22 cellular contexts compared by ENCODE assay signal in the genomic region with DNA sequence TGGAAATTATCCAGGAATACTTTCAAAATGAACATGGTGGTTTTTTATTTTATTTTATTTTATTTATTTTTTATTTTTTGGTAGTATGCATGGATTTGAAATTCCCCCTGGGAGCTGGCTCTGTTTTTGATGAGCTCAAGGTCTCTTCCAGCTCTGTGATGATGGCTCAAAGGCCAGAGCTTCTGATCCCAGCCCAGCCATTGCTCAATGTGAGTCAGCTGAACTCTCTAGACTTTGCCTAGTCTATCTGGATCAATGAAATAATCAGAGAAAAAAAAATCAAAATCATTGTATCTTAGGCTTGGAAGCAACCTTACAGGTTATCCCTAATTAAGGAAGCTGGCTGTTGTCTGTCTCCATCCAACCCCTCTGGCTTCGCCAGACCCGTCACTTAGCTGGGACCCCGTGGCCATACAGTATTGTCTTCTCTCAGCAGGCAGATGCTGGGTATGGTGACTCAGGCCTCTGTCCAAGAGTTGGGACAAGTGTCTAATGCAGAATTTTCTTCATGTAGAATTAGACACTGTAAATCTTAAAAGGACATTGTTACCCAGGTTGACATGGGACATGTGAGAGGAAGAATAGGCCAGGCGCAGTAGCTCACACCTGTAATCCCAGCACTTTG.
DNase-seq lines count a peak whose midpoint lies in the region; ATAC-seq and TF ChIP-seq lines count a peak whose summit lies in the region.
"Had no signal": no experiment of that assay in that cellular context is flagged by ENCODE, and none has a peak within 500 bp of the region (broad histone marks: within the 10 kb centered on the region; RNA-seq: fewer than 3 reads in every experiment).

No MANE protein-coding gene starts in this region.

- H3K9me3 Mint-ChIP-seq in chondrocyte (ENCODE audit: low read depth): no peaks in the 10 kb centered on the region
- H3K9me3 Mint-ChIP-seq: T-helper 1 cell treated with Interleukin-12 subunit alpha and Interleukin-12 subunit beta and Interleukin-4 antibody, amounts not matched to agents 30 μg/mL and 1 μg/mL, for 36 hours had no signal

- H3K4me1 Mint-ChIP-seq in chondrocyte (ENCODE audit: low read depth): peaks cover 34% of the 10 kb centered on the region

- ATAC-seq in left lung (peak; percentile 18), GM21825 (IDR thresholded peaks at IDR 0.05; ENCODE audit: unreplicated experiment) (no peak)
- ATAC-seq: naive thymus-derived CD4-positive, alpha-beta T cell had no signal

- H3K27ac Mint-ChIP-seq in chondrocyte (ENCODE audit: unreplicated experiment): peak overlapping the region; percentile 66
- H3K27ac Mint-ChIP-seq: naive thymus-derived CD4-positive, alpha-beta T cell; T-helper 1 cell treated with Interleukin-12 subunit alpha and Interleukin-12 subunit beta and Interleukin-4 antibody, amounts not matched to agents 30 μg/mL and 1 μg/mL, for 36 hours had no signal

- DNase-seq in NCI-H2196 (lab: John Stamatoyannopoulos, UW; ENCODE audit: unreplicated experiment): peak; percentile 18
- no peak for DNase-seq in NCI-H2196 treated with DMSO at 0.1 percent for 48 hours (lab: John Stamatoyannopoulos, UW; ENCODE audit: unreplicated experiment)
- DNase-seq in chondrocyte (ENCODE audit: low spot score): no peak
- no peak for DNase-seq in left lung
- no peak for DNase-seq in stomach
- no peak for DNase-seq in dorsolateral prefrontal cortex
- no peak for DNase-seq in glomerular visceral epithelial cell (ENCODE audit: extremely low spot score)
- DNase-seq: 8988T; activated CD4-positive, alpha-beta T cell treated with anti-CD3 and anti-CD28 coated beads, Interleukin-2, amount 50 U/mL, for 4 hours; activated naive CD4-positive, alpha-beta T cell treated with Interleukin-2 at 50 U/mL for 16 hours; activated T-cell treated with anti-CD3 and anti-CD28 coated beads for 4 hours; DMS 273 treated with DMSO at 0.1 percent for 48 hours; glutamatergic neuron; naive thymus-derived CD4-positive, alpha-beta T cell; SHP77 treated with DMSO at 0.1 percent for 48 hours had no signal

- H3K36me3 ChIP-seq in left lung (no peaks in the 10 kb centered on the region), stomach (no peaks in the 10 kb centered on the region)
- H3K36me3 ChIP-seq: ascending aorta; BLaER1 treated with 17β-estradiol and CSF1 and Interleukin-3, amounts not matched to agents 10 nM and 100 nM; thyroid gland had no signal

- 88 to 94% (median 92%) methylated on average over 4 of the region's 4 CpGs for WGBS in stomach, 5 donors

- H3K4me3 Mint-ChIP-seq in chondrocyte (ENCODE audit: unreplicated experiment): no peak overlapping the region
- H3K4me3 Mint-ChIP-seq: naive thymus-derived CD4-positive, alpha-beta T cell; T-helper 1 cell treated with Interleukin-12 subunit alpha and Interleukin-12 subunit beta and Interleukin-4 antibody, amounts not matched to agents 30 μg/mL and 1 μg/mL, for 36 hours had no signal

- no peak overlapping the region for H3K4me3 ChIP-seq in left lung
- no peak overlapping the region for H3K4me3 ChIP-seq in stomach
- H3K4me3 ChIP-seq in dorsolateral prefrontal cortex: no peak overlapping the region
- H3K4me3 ChIP-seq: ascending aorta; BLaER1 treated with 17β-estradiol and CSF1 and Interleukin-3, amounts not matched to agents 10 nM and 100 nM; thyroid gland had no signal

- H3K27ac ChIP-seq in left lung: no peak overlapping the region
- peak overlapping the region in 3 of 5 donors; percentile 37 to 63 (median 54) for H3K27ac ChIP-seq in stomach
- H3K27ac ChIP-seq in dorsolateral prefrontal cortex: no peak overlapping the region
- H3K27ac ChIP-seq: BLaER1 treated with 17β-estradiol and CSF1 and Interleukin-3, amounts not matched to agents 10 nM and 100 nM; parathyroid adenoma; thyroid gland; VCaP had no signal

- TF ChIP-seq CTCF in chondrocyte (IDR thresholded peaks at IDR 0.05) (no peak), left lung (IDR thresholded peaks at IDR 0.05) (no peak), stomach (IDR thresholded peaks at IDR 0.05) (no peak), dorsolateral prefrontal cortex (IDR thresholded peaks at IDR 0.05 in 54 of 56, conservative IDR thresholded peaks at IDR 0.05 in 2 of 56; ENCODE audit: low read depth in 1 of 56, partially characterized antibody in 56 of 56) (no peak)

- peaks cover 0 to 6% of the 10 kb centered on the region in 2 donors for H3K4me1 ChIP-seq in left lung
- peaks cover 0 to 37% (median 17%) of the 10 kb centered on the region in 4 donors for H3K4me1 ChIP-seq in stomach
- H3K4me1 ChIP-seq: parathyroid adenoma had no signal

- no peak for TF ChIP-seq POLR2A in stomach (IDR thresholded peaks at IDR 0.05)

- no peaks in the 10 kb centered on the region for H3K36me3 Mint-ChIP-seq in chondrocyte (ENCODE audit: low read depth)
- H3K36me3 Mint-ChIP-seq: naive thymus-derived CD4-positive, alpha-beta T cell had no signal

- intact Hi-C loops in left lung (cut with DNase I) (no loop called here), stomach (cut with DNase I; ENCODE audit: low total_unique reads) (no loop called here), dorsolateral prefrontal cortex (cut with DNase I) (no loop called here)

- no peaks in the 10 kb centered on the region for H3K27me3 ChIP-seq in left lung
- no peaks in the 10 kb centered on the region for H3K27me3 ChIP-seq in stomach
- peaks cover 0 to 3% (median 0%) of the 10 kb centered on the region in 45 donors for H3K27me3 ChIP-seq in dorsolateral prefrontal cortex
- H3K27me3 ChIP-seq: ascending aorta; BLaER1 treated with 17β-estradiol and CSF1 and Interleukin-3, amounts not matched to agents 10 nM and 100 nM; thyroid gland had no signal

- no peaks in the 10 kb centered on the region for H3K27me3 Mint-ChIP-seq in chondrocyte (ENCODE audit: low read depth)

- H3K9me3 ChIP-seq in left lung (no peaks in the 10 kb centered on the region), stomach (no peaks in the 10 kb centered on the region)
- H3K9me3 ChIP-seq: ascending aorta; BLaER1 treated with 17β-estradiol and CSF1 and Interleukin-3, amounts not matched to agents 10 nM and 100 nM; thyroid gland had no signal

- TF ChIP-seq EP300 in stomach (IDR thresholded peaks at IDR 0.05): no peak

Comparison
In these comparisons a context has a peak if more than half of its experiments do, and no peak if none do; other contexts are left out.
1. H3K27ac ChIP-seq: peak in stomach (3 of 5); none in left lung (0 of 2) and dorsolateral prefrontal cortex (0 of 59).